ENCODE assay signal across 15 cellular contexts in the genomic region with DNA sequence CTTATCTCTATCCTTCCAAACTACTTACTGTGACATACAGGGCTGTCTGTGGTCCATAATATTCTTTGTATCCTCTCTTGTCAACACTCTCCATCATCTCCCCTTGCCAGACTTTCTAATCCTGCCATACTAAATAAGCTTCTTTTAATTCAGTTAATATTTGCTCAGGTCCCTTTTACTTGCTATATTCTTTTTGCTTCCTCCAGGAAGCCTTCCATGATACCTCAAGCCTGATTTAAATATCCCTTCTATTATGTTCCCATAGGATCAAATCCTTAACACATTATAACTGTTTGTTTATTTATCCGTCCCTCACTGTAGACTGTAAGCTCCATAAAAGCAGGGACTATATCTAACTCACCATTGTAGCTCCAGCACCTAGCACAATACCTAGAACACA. TPM values are rescaled to one million over a fixed set of nuclear protein-coding genes. Genes with fewer than 3 reads are reported as not detected.
DNase-seq lines count a peak whose midpoint lies in the region; ATAC-seq, FAIRE-seq and TF ChIP-seq lines count a peak whose summit lies in the region.
"Had no signal": no experiment of that assay in that cellular context is flagged by ENCODE, and none has a peak within 500 bp of the region (broad histone marks: within the 10 kb centered on the region; RNA-seq: fewer than 3 reads in every experiment).

No MANE protein-coding gene starts in this region.

- H3K4me1 Mint-ChIP-seq in CD4-positive, alpha-beta memory T cell, result peaks cover 17 to 33% (median 26%) of the 10 kb centered on the region in 4 donors
- peaks cover 20% of the 10 kb centered on the region for H3K4me1 Mint-ChIP-seq in WTC11
- peaks cover 8% of the 10 kb centered on the region for H3K4me1 Mint-ChIP-seq in endothelial cell (ENCODE audit: unreplicated experiment)

- H3K9me3 ChIP-seq in CD4-positive, alpha-beta memory T cell (ENCODE audit: control insufficient read depth in 1 of 2, low read length in 2 of 2), result no peaks in the 10 kb centered on the region
- H3K9me3 ChIP-seq: BLaER1 had no signal

- CTCF ChIA-PET in CD4-positive, alpha-beta memory T cell (lab: Charles Lee; ENCODE audit: partially characterized antibody), result interaction anchor here (0.8 kb wide), 1 partner anchor 142 kb away, joined by 3 read pairs; no protein-coding TSS in a partner anchor
- CTCF ChIA-PET in WTC11 (lab: Charles Lee), result no interaction called here

- peak overlapping the region in 4 of 7 donors; percentile 20 to 72 (median 64) for H3K27ac Mint-ChIP-seq in CD4-positive, alpha-beta memory T cell
- H3K27ac Mint-ChIP-seq in WTC11 (peak overlapping the region; percentile 8; the same call in 1 of the 2 replicates), endothelial cell (ENCODE audit: unreplicated experiment) (no peak overlapping the region)
- H3K27ac Mint-ChIP-seq: GM23338 had no signal

- H3K9me3 Mint-ChIP-seq in CD4-positive, alpha-beta memory T cell, result no peaks in the 10 kb centered on the region
- H3K9me3 Mint-ChIP-seq in WTC11 (no peaks in the 10 kb centered on the region), endothelial cell (ENCODE audit: unreplicated experiment) (no peaks in the 10 kb centered on the region)
- H3K9me3 Mint-ChIP-seq: GM23338, H9 had no signal

- peaks cover 21% of the 10 kb centered on the region for H3K4me1 ChIP-seq in CD4-positive, alpha-beta memory T cell (ENCODE audit: insufficient read depth, low read length)

- no peak for ATAC-seq in WTC11
- ATAC-seq: GM12878, GM23338, HepG2 had no signal

- TF ChIP-seq POLR2A in H54 (IDR thresholded peaks at IDR 0.05; ENCODE audit: low read depth, low read length), result no peak

- H3K4me3 Mint-ChIP-seq in CD4-positive, alpha-beta memory T cell, result no peak overlapping the region
- H3K4me3 Mint-ChIP-seq in WTC11 (no peak overlapping the region), endothelial cell (ENCODE audit: unreplicated experiment) (peak overlapping the region; percentile 20)
- H3K4me3 Mint-ChIP-seq: GM23338, H9 had no signal

- DNase-seq in CD4-positive, alpha-beta memory T cell, result no peak
- DNase-seq in WTC11 (ENCODE audit: low spot score) (no peak), endothelial cell (ENCODE audit: low spot score) (no peak), H54 (ENCODE audit: insufficient read length, low spot score) (no peak), SHP77 (lab: John Stamatoyannopoulos, UW) (no peak)
- no peak for DNase-seq in activated T-cell treated with anti-CD3 and anti-CD28 coated beads, Interleukin-2, amount 50 U/mL, for 48 hours
- DNase-seq: AML-193, DMS79, H9 had no signal

- H3K27ac ChIP-seq in CD4-positive, alpha-beta memory T cell (ENCODE audit: low read depth, low read length), result no peak overlapping the region
- H3K27ac ChIP-seq: BLaER1 had no signal

- no peak overlapping the region for H3K4me3 ChIP-seq in CD4-positive, alpha-beta memory T cell (ENCODE audit: low read length in 2 of 2)
- H3K4me3 ChIP-seq: BLaER1, GM12878, GM23338 had no signal

- no peaks in the 10 kb centered on the region for H3K27me3 Mint-ChIP-seq in CD4-positive, alpha-beta memory T cell
- H3K27me3 Mint-ChIP-seq in WTC11 (ENCODE audit: low read depth) (no peaks in the 10 kb centered on the region), endothelial cell (ENCODE audit: unreplicated experiment) (peaks cover 5% of the 10 kb centered on the region)

- H3K36me3 ChIP-seq in CD4-positive, alpha-beta memory T cell (ENCODE audit: insufficient read depth, low read length), result peaks cover 9% of the 10 kb centered on the region

- POLR2A ChIA-PET in CD4-positive, alpha-beta memory T cell (lab: Charles Lee; ENCODE audit: partially characterized antibody), result interaction anchor here (1.6 kb wide), 1 partner anchor 90 kb away, joined by 4 read pairs; no protein-coding TSS in a partner anchor
- POLR2A ChIA-PET in WTC11 (lab: Charles Lee), result interaction anchor here (0.7 kb wide), 1 partner anchor 10 kb away, joined by 3 read pairs; no protein-coding TSS in a partner anchor

- intact Hi-C loops in CD4-positive, alpha-beta memory T cell (cut with micrococcal nuclease), result no loop called here

- no peaks in the 10 kb centered on the region for H3K27me3 ChIP-seq in CD4-positive, alpha-beta memory T cell (ENCODE audit: insufficient read depth, low read length)
- H3K27me3 ChIP-seq: BLaER1 had no signal

- no peak for TF ChIP-seq CTCF in WTC11 (IDR thresholded peaks at IDR 0.05)
- TF ChIP-seq CTCF in endothelial cell (IDR thresholded peaks at IDR 0.05; ENCODE audit: unreplicated experiment), result no peak

- peaks cover 30 to 33% of the 10 kb centered on the region in 2 donors for H3K36me3 Mint-ChIP-seq in CD4-positive, alpha-beta memory T cell
- H3K36me3 Mint-ChIP-seq in WTC11 (peaks cover 24% of the 10 kb centered on the region), endothelial cell (ENCODE audit: low read depth, unreplicated experiment) (peaks cover 56% of the 10 kb centered on the region)

- no peak for FAIRE-seq in H54 (lab: Jason Lieb, UNC)
- FAIRE-seq: GM12878, GM18507, HepG2, HTR-8/SVneo had no signal

TF ChIP-seq in WTC11, 78 proteins besides CTCF, POLR2A, EP300 and RAD21:
- TF ChIP-seq, protein P1, sequence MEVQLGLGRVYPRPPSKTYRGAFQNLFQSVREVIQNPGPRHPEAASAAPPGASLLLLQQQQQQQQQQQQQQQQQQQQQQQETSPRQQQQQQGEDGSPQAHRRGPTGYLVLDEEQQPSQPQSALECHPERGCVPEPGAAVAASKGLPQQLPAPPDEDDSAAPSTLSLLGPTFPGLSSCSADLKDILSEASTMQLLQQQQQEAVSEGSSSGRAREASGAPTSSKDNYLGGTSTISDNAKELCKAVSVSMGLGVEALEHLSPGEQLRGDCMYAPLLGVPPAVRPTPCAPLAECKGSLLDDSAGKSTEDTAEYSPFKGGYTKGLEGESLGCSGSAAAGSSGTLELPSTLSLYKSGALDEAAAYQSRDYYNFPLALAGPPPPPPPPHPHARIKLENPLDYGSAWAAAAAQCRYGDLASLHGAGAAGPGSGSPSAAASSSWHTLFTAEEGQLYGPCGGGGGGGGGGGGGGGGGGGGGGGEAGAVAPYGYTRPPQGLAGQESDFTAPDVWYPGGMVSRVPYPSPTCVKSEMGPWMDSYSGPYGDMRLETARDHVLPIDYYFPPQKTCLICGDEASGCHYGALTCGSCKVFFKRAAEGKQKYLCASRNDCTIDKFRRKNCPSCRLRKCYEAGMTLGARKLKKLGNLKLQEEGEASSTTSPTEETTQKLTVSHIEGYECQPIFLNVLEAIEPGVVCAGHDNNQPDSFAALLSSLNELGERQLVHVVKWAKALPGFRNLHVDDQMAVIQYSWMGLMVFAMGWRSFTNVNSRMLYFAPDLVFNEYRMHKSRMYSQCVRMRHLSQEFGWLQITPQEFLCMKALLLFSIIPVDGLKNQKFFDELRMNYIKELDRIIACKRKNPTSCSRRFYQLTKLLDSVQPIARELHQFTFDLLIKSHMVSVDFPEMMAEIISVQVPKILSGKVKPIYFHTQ (CRISPR knock-in tag; IDR thresholded peaks at IDR 0.05), result no peak
- TF ChIP-seq, protein P2, sequence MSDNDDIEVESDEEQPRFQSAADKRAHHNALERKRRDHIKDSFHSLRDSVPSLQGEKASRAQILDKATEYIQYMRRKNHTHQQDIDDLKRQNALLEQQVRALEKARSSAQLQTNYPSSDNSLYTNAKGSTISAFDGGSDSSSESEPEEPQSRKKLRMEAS (CRISPR knock-in tag; IDR thresholded peaks at IDR 0.05), result no peak
- TF ChIP-seq, protein P3, sequence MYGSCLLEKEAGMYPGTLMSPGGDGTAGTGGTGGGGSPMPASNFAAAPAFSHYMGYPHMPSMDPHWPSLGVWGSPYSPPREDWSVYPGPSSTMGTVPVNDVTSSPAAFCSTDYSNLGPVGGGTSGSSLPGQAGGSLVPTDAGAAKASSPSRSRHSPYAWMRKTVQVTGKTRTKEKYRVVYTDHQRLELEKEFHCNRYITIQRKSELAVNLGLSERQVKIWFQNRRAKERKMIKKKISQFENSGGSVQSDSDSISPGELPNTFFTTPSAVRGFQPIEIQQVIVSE (CRISPR knock-in tag; IDR thresholded peaks at IDR 0.05; ENCODE audit: borderline replicate concordance), result no peak

RNA-seq across cellular contexts. Expression of a gene that starts 7.2 kb away (rescaled TPM):
- 10 to 100 TPM; 47.4 to 48.1 TPM for total RNA-seq in CD4-positive, alpha-beta memory T cell
- 1 to 10 TPM; 8.9 to 9.6 TPM for polyA plus RNA-seq in CD4-positive, alpha-beta memory T cell
- total RNA-seq in WTC11 (2021) (30.0 to 34.4 TPM (median 32.9 TPM) in 3 replicates), endothelial cell (ENCODE audit: unreplicated experiment) (18.5 TPM)
